In genomic region chr5:71471193-71471592, GRCh38 we compare ENCODE assay signal across 15 cellular contexts. TPM values are rescaled to one million over a fixed set of nuclear protein-coding genes. Genes with fewer than 3 reads are reported as not detected.
DNase-seq lines count a peak whose midpoint lies in the region; ATAC-seq and TF ChIP-seq lines count a peak whose summit lies in the region.
"Had no signal": no experiment of that assay in that cellular context is flagged by ENCODE, and none has a peak within 500 bp of the region (broad histone marks: within the 10 kb centered on the region; RNA-seq: fewer than 3 reads in every experiment).

No MANE protein-coding gene starts in this region.

- TF ChIP-seq CTCF in MCF 10A (IDR thresholded peaks at IDR 0.05; ENCODE audit: unreplicated experiment) (no peak), breast epithelium (IDR thresholded peaks at IDR 0.05) (no peak), fibroblast of villous mesenchyme (IDR thresholded peaks at IDR 0.05; ENCODE audit: insufficient read depth, low read depth, low read length) (no peak)

- DNase-seq in MCF 10A (ENCODE audit: unreplicated experiment) = peak; percentile 85
- DNase-seq in breast epithelium (ENCODE audit: low spot score in 2 of 2) = no peak
- peak; percentile 70 for DNase-seq in astrocyte of the hippocampus (ENCODE audit: low read depth, low spot score)
- peak; percentile 32 for DNase-seq in fibroblast of villous mesenchyme (ENCODE audit: low read depth)
- no peak for DNase-seq in NCI-H2029 treated with DMSO at 0.1 percent for 48 hours (lab: John Stamatoyannopoulos, UW)
- no peak for DNase-seq in superior temporal gyrus (ENCODE audit: extremely low spot score)
- DNase-seq: activated naive CD4-positive, alpha-beta T cell; CD8-positive, alpha-beta memory T cell; cerebellar nuclear complex; NCI-H1436 treated with DMSO at 0.1 percent for 48 hours; NCI-H446 had no signal

- no peaks in the 10 kb centered on the region for H3K4me1 Mint-ChIP-seq in MCF 10A (ENCODE audit: insufficient read depth, unreplicated experiment)
- H3K4me1 Mint-ChIP-seq in activated T-helper 17 cell treated with anti-CD3 and anti-CD28 coated beads, Interleukin-2, amount 50 U/mL, for 72 hours = no peaks in the 10 kb centered on the region

- CTCF ChIA-PET in MCF 10A (lab: Yijun Ruan, JAX) = no interaction called here

- H3K27me3 Mint-ChIP-seq in MCF 10A (ENCODE audit: insufficient read depth, unreplicated experiment) = no peaks in the 10 kb centered on the region
- no peaks in the 10 kb centered on the region for H3K27me3 Mint-ChIP-seq in activated T-helper 17 cell treated with anti-CD3 and anti-CD28 coated beads, Interleukin-2, amount 50 U/mL, for 72 hours
- H3K27me3 Mint-ChIP-seq: CD8-positive, alpha-beta memory T cell had no signal

- H3K36me3 Mint-ChIP-seq in MCF 10A (ENCODE audit: insufficient read depth, unreplicated experiment) = peaks cover 93% of the 10 kb centered on the region
- peaks cover 98% of the 10 kb centered on the region for H3K36me3 Mint-ChIP-seq in activated T-helper 17 cell treated with anti-CD3 and anti-CD28 coated beads, Interleukin-2, amount 50 U/mL, for 72 hours (ENCODE audit: low read depth)

- H3K27me3 ChIP-seq in breast epithelium = no peaks in the 10 kb centered on the region
- H3K27me3 ChIP-seq: hepatocyte had no signal

- ATAC-seq in activated T-helper 17 cell treated with anti-CD3 and anti-CD28 coated beads, Interleukin-2, amount 50 U/mL, for 72 hours (replicated peaks) = no peak
- ATAC-seq in GM21825 (IDR thresholded peaks at IDR 0.05; ENCODE audit: unreplicated experiment) = no peak

- no TSS peak for BruUV-seq in MCF 10A (replicated peaks; lab: Mats Ljungman, UMichigan)

- H3K4me3 ChIP-seq in breast epithelium = no peak overlapping the region
- no peak overlapping the region for H3K4me3 ChIP-seq in fibroblast of villous mesenchyme (ENCODE audit: low read depth, low read length)
- H3K4me3 ChIP-seq: hepatocyte had no signal

- H3K36me3 ChIP-seq in breast epithelium = peaks cover 4% of the 10 kb centered on the region

- no peak overlapping the region for H3K4me3 Mint-ChIP-seq in MCF 10A (ENCODE audit: unreplicated experiment)
- H3K4me3 Mint-ChIP-seq in activated T-helper 17 cell treated with anti-CD3 and anti-CD28 coated beads, Interleukin-2, amount 50 U/mL, for 72 hours = no peak overlapping the region
- H3K4me3 Mint-ChIP-seq: CD8-positive, alpha-beta memory T cell had no signal

- no peak for TF ChIP-seq POLR2A in breast epithelium (IDR thresholded peaks at IDR 0.05)

- no peaks in the 10 kb centered on the region for H3K4me1 ChIP-seq in breast epithelium

- H3K27ac ChIP-seq in breast epithelium = no peak overlapping the region
- H3K27ac ChIP-seq: hepatocyte, VCaP had no signal

- no peak overlapping the region for H3K27ac Mint-ChIP-seq in MCF 10A (ENCODE audit: low read depth, unreplicated experiment)
- H3K27ac Mint-ChIP-seq in activated T-helper 17 cell treated with anti-CD3 and anti-CD28 coated beads, Interleukin-2, amount 50 U/mL, for 72 hours = no peak overlapping the region

- POLR2A ChIA-PET in MCF 10A (lab: Yijun Ruan, JAX) = interaction anchor here (0.6 to 2.2 kb wide), 4 partner anchors 16 to 130 kb away, joined by 3 to 6 read pairs (median 3); partner anchors contain the start of gene BDP1

- intact Hi-C loops in MCF 10A (cut with micrococcal nuclease) = no loop called here
- intact Hi-C loops in breast epithelium (cut with DNase I; ENCODE audit: low total_unique reads) = no loop called here

- no peaks in the 10 kb centered on the region for H3K9me3 Mint-ChIP-seq in MCF 10A (ENCODE audit: unreplicated experiment)
- H3K9me3 Mint-ChIP-seq in activated T-helper 17 cell treated with anti-CD3 and anti-CD28 coated beads, Interleukin-2, amount 50 U/mL, for 72 hours = no peaks in the 10 kb centered on the region
- H3K9me3 Mint-ChIP-seq: CD8-positive, alpha-beta memory T cell had no signal

- H3K9me3 ChIP-seq in breast epithelium = no peaks in the 10 kb centered on the region

RNA-seq across cellular contexts. Expression of gene BDP1, which starts 15.7 kb away (rescaled TPM):
- total RNA-seq in MCF 10A (2022) = 29.6 and 31.3 TPM in 2 replicates
- 100 to 1,000 TPM in 1 of 3 donors, 10 to 100 TPM in 2; 26.4 to 119 (median 41.6) TPM for total RNA-seq in breast epithelium
- 22.5 and 28.5 TPM in 2 replicates for total RNA-seq in fibroblast of villous mesenchyme
- total RNA-seq in activated T-helper 17 cell treated with anti-CD3 and anti-CD28 coated beads, Interleukin-2, amount 50 U/mL, for 72 hours = 10 to 100 TPM; 27.1 to 34.4 TPM

Comparison
In these comparisons a context has a peak if more than half of its experiments do, and no peak if none do; other contexts are left out.
1. DNase-seq: peak in MCF 10A (single experiment), astrocyte of the hippocampus (single experiment) and fibroblast of villous mesenchyme (single experiment); none in breast epithelium (0 of 2), NCI-H2029 treated with DMSO at 0.1 percent for 48 hours (single experiment) and superior temporal gyrus (single experiment).